Comparison of ENCODE assay signal across 18 cellular contexts in genomic region chr1:9149837-9150581, GRCh38. TPM values are rescaled to one million over a fixed set of nuclear protein-coding genes. Genes with fewer than 3 reads are reported as not detected.
DNase-seq lines count a peak whose midpoint lies in the region; ATAC-seq and TF ChIP-seq lines count a peak whose summit lies in the region.
"Had no signal": no experiment of that assay in that cellular context is flagged by ENCODE, and none has a peak within 500 bp of the region (broad histone marks: within the 10 kb centered on the region; RNA-seq: fewer than 3 reads in every experiment).

No MANE protein-coding gene starts in this region.

- no peaks in the 10 kb centered on the region for H3K79me2 ChIP-seq in MM.1S (ENCODE audit: low read length)
- H3K79me2 ChIP-seq in mesendoderm (ENCODE audit: control insufficient read depth, insufficient read depth, low read length) = no peaks in the 10 kb centered on the region

- no peaks in the 10 kb centered on the region for H3K79me1 ChIP-seq in mesendoderm (ENCODE audit: low read length)

- no peak overlapping the region for H3K18ac ChIP-seq in mesendoderm (ENCODE audit: low read length)

- ATAC-seq in body of pancreas = peak; percentile 34
- ATAC-seq: A549; activated CD8-positive, alpha-beta T cell treated with anti-CD3 and anti-CD28 coated beads for 36 hours; HepG2 had no signal

- H2BK15ac ChIP-seq in mesendoderm (replicated peaks; ENCODE audit: low read depth) = no peak overlapping the region

- H2AFZ ChIP-seq in MM.1S (ENCODE audit: low read length) = no peak overlapping the region

- no peak overlapping the region for H4K5ac ChIP-seq in mesendoderm (ENCODE audit: low read length)

- H3K4ac ChIP-seq in mesendoderm (ENCODE audit: low read depth, low read length) = no peak overlapping the region

- no peak for TF ChIP-seq EP300 in sigmoid colon (IDR thresholded peaks at IDR 0.05)

- H3K4me3 ChIP-seq in body of pancreas (no peak overlapping the region), sigmoid colon (no peak overlapping the region), MM.1S (ENCODE audit: low read length) (no peak overlapping the region), mesendoderm (ENCODE audit: low read length) (no peak overlapping the region)
- H3K4me3 ChIP-seq: A549 had no signal

- no peak overlapping the region for H2AK5ac ChIP-seq in mesendoderm (ENCODE audit: low read length)

- no peak overlapping the region for H3K4me2 ChIP-seq in MM.1S (ENCODE audit: low read depth, low read length)
- no peak overlapping the region for H3K4me2 ChIP-seq in mesendoderm (ENCODE audit: low read length)
- H3K4me2 ChIP-seq: A549 had no signal

- TF ChIP-seq CTCF in body of pancreas (IDR thresholded peaks at IDR 0.05) (no peak), sigmoid colon (IDR thresholded peaks at IDR 0.05) (no peak), MM.1S (IDR thresholded peaks at IDR 0.05; ENCODE audit: low read length) (no peak), GM20000 (IDR thresholded peaks at IDR 0.05; ENCODE audit: extremely low read depth, missing control alignments) (no peak)

- H3K9ac ChIP-seq in MM.1S (ENCODE audit: low read length) (no peak overlapping the region), mesendoderm (ENCODE audit: low read length) (no peak overlapping the region)

- H3K23ac ChIP-seq in mesendoderm (ENCODE audit: low read length) = no peak overlapping the region

- H3K4me1 ChIP-seq in body of pancreas (no peaks in the 10 kb centered on the region), sigmoid colon (peaks cover 0 to 12% (median 12%) of the 10 kb centered on the region in 4 donors), MM.1S (ENCODE audit: low read length) (no peaks in the 10 kb centered on the region), mesendoderm (ENCODE audit: control insufficient read depth, low read depth, low read length) (no peaks in the 10 kb centered on the region)

- peak; percentile 39 for DNase-seq in AG08395 (ENCODE audit: low spot score)
- DNase-seq in body of pancreas = no peak
- peak; percentile 6 for DNase-seq in iPS-NIHi7 (ENCODE audit: extremely low spot score)
- DNase-seq in sigmoid colon = no peak
- DNase-seq in MM.1S = no peak
- DNase-seq in HuH-7.5 (ENCODE audit: low spot score) = no peak
- no peak for DNase-seq in GM20000 (ENCODE audit: low spot score)
- no peak for DNase-seq in mesendoderm
- DNase-seq: activated CD8-positive, alpha-beta T cell treated with anti-CD3 and anti-CD28 coated beads for 36 hours; Calu3; dermis blood vessel endothelial cell; GDM1; HCEC 1CT; naive B cell; stimulated activated CD4-positive, alpha-beta T cell treated with anti-CD3 and anti-CD28 coated beads, Interleukin-2, amount 100 ng/mL, for 48 hours; stimulated activated CD8-positive, alpha-beta memory T cell treated with anti-CD3 and anti-CD28 coated beads, Interleukin-4, amount 100 ng/mL, for 48 hours had no signal

- H3K9me2 ChIP-seq in MM.1S (replicated peaks; ENCODE audit: insufficient read depth, low read length) = no peaks in the 10 kb centered on the region

- no peak overlapping the region for H3K56ac ChIP-seq in mesendoderm (ENCODE audit: low read length)

- no peaks in the 10 kb centered on the region for H4K20me1 ChIP-seq in MM.1S (ENCODE audit: insufficient read depth, low read length)

- no peak overlapping the region for H2BK120ac ChIP-seq in mesendoderm (ENCODE audit: low read depth, low read length)

- H3K9me3 ChIP-seq in body of pancreas (no peaks in the 10 kb centered on the region), sigmoid colon (no peaks in the 10 kb centered on the region), MM.1S (replicated peaks; ENCODE audit: insufficient read depth, low read length) (no peaks in the 10 kb centered on the region)
- H3K9me3 ChIP-seq: A549 had no signal

- H3K27ac ChIP-seq in body of pancreas = peak overlapping the region in 1 of 4 donors; percentile 37
- H3K27ac ChIP-seq in sigmoid colon = peak overlapping the region; percentile 27 to 60 (median 38)
- H3K27ac ChIP-seq in MM.1S (ENCODE audit: low read length) = no peak overlapping the region
- H3K27ac ChIP-seq in mesendoderm (ENCODE audit: low read depth, low read length) = no peak overlapping the region

- H3K36me3 ChIP-seq in body of pancreas (replicated peaks in 1 of 2; ENCODE audit: insufficient read depth in 1 of 2, low read depth in 2 of 2) (no peaks in the 10 kb centered on the region), sigmoid colon (no peaks in the 10 kb centered on the region), MM.1S (replicated peaks; ENCODE audit: insufficient read depth, low read length) (no peaks in the 10 kb centered on the region), mesendoderm (ENCODE audit: control insufficient read depth, insufficient read depth, low read length) (no peaks in the 10 kb centered on the region)

- no peak for TF ChIP-seq POLR2A in body of pancreas (IDR thresholded peaks at IDR 0.05)
- TF ChIP-seq POLR2A in sigmoid colon (IDR thresholded peaks at IDR 0.05) = no peak

- H3K27me3 ChIP-seq in body of pancreas (no peaks in the 10 kb centered on the region), sigmoid colon (no peaks in the 10 kb centered on the region), MM.1S (replicated peaks; ENCODE audit: insufficient read depth, low read length) (no peaks in the 10 kb centered on the region; the same call in 1 of the 2 replicates), mesendoderm (ENCODE audit: insufficient read depth, low read length, poor library complexity) (no peaks in the 10 kb centered on the region)

- intact Hi-C loops in body of pancreas (cut with DNase I) (no loop called here), sigmoid colon (cut with DNase I) (no loop called here)

- no peak overlapping the region for H2BK5ac ChIP-seq in mesendoderm (ENCODE audit: low read length)

- 70 to 80% methylated on average over 14 to 17 of the region's 17 CpGs for WGBS in body of pancreas, 2 donors
- WGBS in sigmoid colon, 2 donors = 80 to 90% methylated on average over 17 of the region's 17 CpGs
- WGBS in mesendoderm (ENCODE audit: extremely low coverage, insufficient coverage, low lambda C conversion rate) = no CpG with 5 or more reads among the region's 17 CpGs

- no peaks in the 10 kb centered on the region for H3F3A ChIP-seq in MM.1S (ENCODE audit: insufficient read depth, low read length)

- H4K8ac ChIP-seq in mesendoderm (ENCODE audit: low read depth, low read length) = no peak overlapping the region

RNA-seq across cellular contexts. Expression of gene GPR157, which starts 21.1 kb away (rescaled TPM):
- total RNA-seq in body of pancreas (10 to 100 TPM in 1 of 2 donors, 1 to 10 TPM in 1; 6.0 to 13.5 TPM), sigmoid colon (1 to 10 TPM; 1.6 to 2.8 (median 1.7) TPM)
- polyA plus RNA-seq in sigmoid colon = 1 to 10 TPM in 2 of 3 donors, under 1 TPM in 1; 0.92 to 3.7 (median 1.8) TPM
- 4.4 TPM for polyA plus RNA-seq in mesendoderm (2013, experiment 1 of 2)
- polyA plus RNA-seq in mesendoderm (2013, experiment 2 of 2) = 1.2 TPM

Comparison
In these comparisons a context has a peak if more than half of its experiments do, and no peak if none do; other contexts are left out.
1. DNase-seq: peak in AG08395 (single experiment) and iPS-NIHi7 (single experiment); none in body of pancreas (0 of 4), sigmoid colon (single experiment), MM.1S (single experiment), HuH-7.5 (single experiment), GM20000 (single experiment) and mesendoderm (single experiment).
2. H3K27ac ChIP-seq: peak in sigmoid colon (4 of 4); none in MM.1S (single experiment) and mesendoderm (single experiment).